38 cellular contexts compared by ENCODE assay signal in genomic region chr14:85102591-85102990, GRCh38.
"Had no signal": no experiment of that assay in that cellular context is flagged by ENCODE, and none has a peak within 500 bp of the region (broad histone marks: within the 10 kb centered on the region; RNA-seq: fewer than 3 reads in every experiment).

No MANE protein-coding gene starts in this region.

- ATAC-seq: activated CD4-positive, alpha-beta T cell treated with anti-CD3 and anti-CD28 coated beads for 36 hours; activated CD8-positive, alpha-beta memory T cell treated with anti-CD3 and anti-CD28 coated beads, Interleukin-2, amount 10 ng/mL, durations not matched to agents 7 days and 5 days; activated CD8-positive, alpha-beta T cell treated with anti-CD3 and anti-CD28 coated beads, Interleukin-2, amount 10 ng/mL, durations not matched to agents 7 days and 5 days; activated naive CD8-positive, alpha-beta T cell treated with anti-CD3 and anti-CD28 coated beads, Interleukin-2, amount 50 U/mL, for 24 hours had no signal

- FAIRE-seq: bronchial epithelial cell had no signal

- H3K27ac ChIP-seq: ascending aorta, cardiac muscle cell, WERI-Rb-1 had no signal

- DNase-seq: activated B cell treated with CpG ODN at 0.5 μM for 24 hours; activated CD4-positive, alpha-beta memory T cell treated with anti-CD3 and anti-CD28 coated beads, Interleukin-2, amount 10 ng/mL, durations not matched to agents 7 days and 5 days; activated CD4-positive, alpha-beta T cell treated with anti-CD3 and anti-CD28 coated beads for 1 hour; activated CD4-positive, alpha-beta T cell treated with anti-CD3 and anti-CD28 coated beads for 36 hours; activated CD4-positive, alpha-beta T cell treated with anti-CD3 and anti-CD28 coated beads for 48 hours; activated CD4-positive, alpha-beta T cell treated with anti-CD3 and anti-CD28 coated beads, Interleukin-2, amount 10 ng/mL, durations not matched to agents 7 days and 5 days; activated CD4-positive, alpha-beta T cell treated with anti-CD3 and anti-CD28 coated beads, Interleukin-2, amount 50 U/mL, for 48 hours; activated CD8-positive, alpha-beta memory T cell treated with anti-CD3 and anti-CD28 coated beads for 24 hours; activated CD8-positive, alpha-beta memory T cell treated with anti-CD3 and anti-CD28 coated beads, Interleukin-2, amount 10 ng/mL, durations not matched to agents 7 days and 5 days; activated CD8-positive, alpha-beta memory T cell treated with anti-CD3 and anti-CD28 coated beads, Interleukin-2, amount 50 U/mL, for 48 hours; activated CD8-positive, alpha-beta T cell treated with anti-CD3 and anti-CD28 coated beads, Interleukin-2, amount 10 ng/mL, durations not matched to agents 7 days and 5 days; activated effector memory CD4-positive, alpha-beta T cell treated with Interleukin-2 at 50 U/mL for 16 hours; activated gamma-delta T cell; activated naive CD4-positive, alpha-beta T cell treated with anti-CD3 and anti-CD28 coated beads, Interleukin-2, amount 10 ng/mL, durations not matched to agents 7 days and 5 days; activated naive CD4-positive, alpha-beta T cell treated with Interleukin-2 at 50 U/mL for 16 hours; activated naive CD8-positive, alpha-beta T cell treated with anti-CD3 and anti-CD28 coated beads, Interleukin-2, amount 10 ng/mL, durations not matched to agents 7 days and 5 days; activated naive CD8-positive, alpha-beta T cell treated with anti-CD3 and anti-CD28 coated beads, Interleukin-2, amount 50 U/mL, for 24 hours; activated T-cell treated with anti-CD3 and anti-CD28 coated beads, Interleukin-2, amount 50 U/mL, for 24 hours; activated T-cell treated with anti-CD3 and anti-CD28 coated beads, Interleukin-2, amount 50 U/mL, for 48 hours; amygdala; anterior cingulate cortex; caudate nucleus; cerebellar nuclear complex; SW 1271; T-helper 1 cell; T-helper 2 cell; T-helper 9 cell; WERI-Rb-1 had no signal

- H3K27me3 ChIP-seq: ascending aorta, cardiac muscle cell had no signal

- H3K4me1 Mint-ChIP-seq: activated B cell treated with CpG ODN at 0.5 μM for 24 hours; activated CD4-positive, alpha-beta memory T cell treated with anti-CD3 and anti-CD28 coated beads, Interleukin-2, amount 10 ng/mL, durations not matched to agents 7 days and 5 days; activated CD4-positive, alpha-beta T cell treated with anti-CD3 and anti-CD28 coated beads for 36 hours; activated CD4-positive, alpha-beta T cell treated with anti-CD3 and anti-CD28 coated beads, Interleukin-2, amount 10 ng/mL, durations not matched to agents 7 days and 5 days; activated CD8-positive, alpha-beta memory T cell treated with anti-CD3 and anti-CD28 coated beads, Interleukin-2, amount 10 ng/mL, durations not matched to agents 7 days and 5 days; activated naive CD4-positive, alpha-beta T cell treated with anti-CD3 and anti-CD28 coated beads, Interleukin-2, amount 10 ng/mL, durations not matched to agents 7 days and 5 days; activated naive CD4-positive, alpha-beta T cell treated with anti-CD3 and anti-CD28 coated beads, Interleukin-2, amount 50 U/mL, for 24 hours; activated naive CD8-positive, alpha-beta T cell treated with anti-CD3 and anti-CD28 coated beads, Interleukin-2, amount 10 ng/mL, durations not matched to agents 7 days and 5 days; activated naive CD8-positive, alpha-beta T cell treated with anti-CD3 and anti-CD28 coated beads, Interleukin-2, amount 50 U/mL, for 24 hours; brain; central memory CD8-positive, alpha-beta T cell had no signal

- H3K9me3 ChIP-seq: ascending aorta had no signal

- H3K36me3 Mint-ChIP-seq: activated CD8-positive, alpha-beta memory T cell treated with anti-CD3 and anti-CD28 coated beads, Interleukin-2, amount 10 ng/mL, durations not matched to agents 7 days and 5 days; activated naive CD4-positive, alpha-beta T cell treated with anti-CD3 and anti-CD28 coated beads, Interleukin-2, amount 10 ng/mL, durations not matched to agents 7 days and 5 days; activated naive CD4-positive, alpha-beta T cell treated with anti-CD3 and anti-CD28 coated beads, Interleukin-2, amount 50 U/mL, for 24 hours; activated naive CD8-positive, alpha-beta T cell; activated naive CD8-positive, alpha-beta T cell treated with anti-CD3 and anti-CD28 coated beads, Interleukin-2, amount 10 ng/mL, durations not matched to agents 7 days and 5 days; brain had no signal

- H3K9me3 Mint-ChIP-seq: activated B cell treated with CpG ODN at 0.5 μM for 24 hours; activated naive CD4-positive, alpha-beta T cell treated with anti-CD3 and anti-CD28 coated beads, Interleukin-2, amount 50 U/mL, for 24 hours had no signal

- H3K27ac Mint-ChIP-seq: activated B cell treated with CpG ODN at 0.5 μM for 24 hours; activated CD4-positive, alpha-beta memory T cell treated with anti-CD3 and anti-CD28 coated beads, Interleukin-2, amount 10 ng/mL, durations not matched to agents 7 days and 5 days; activated CD4-positive, alpha-beta T cell treated with anti-CD3 and anti-CD28 coated beads for 36 hours; activated CD4-positive, alpha-beta T cell treated with anti-CD3 and anti-CD28 coated beads, Interleukin-2, amount 10 ng/mL, durations not matched to agents 7 days and 5 days; activated CD8-positive, alpha-beta memory T cell treated with anti-CD3 and anti-CD28 coated beads, Interleukin-2, amount 10 ng/mL, durations not matched to agents 7 days and 5 days; activated CD8-positive, alpha-beta T cell treated with anti-CD3 and anti-CD28 coated beads, Interleukin-2, amount 10 ng/mL, durations not matched to agents 7 days and 5 days; activated naive CD4-positive, alpha-beta T cell treated with anti-CD3 and anti-CD28 coated beads, Interleukin-2, amount 10 ng/mL, durations not matched to agents 7 days and 5 days; activated naive CD4-positive, alpha-beta T cell treated with anti-CD3 and anti-CD28 coated beads, Interleukin-2, amount 50 U/mL, for 24 hours; activated naive CD8-positive, alpha-beta T cell; activated naive CD8-positive, alpha-beta T cell treated with anti-CD3 and anti-CD28 coated beads, Interleukin-2, amount 10 ng/mL, durations not matched to agents 7 days and 5 days; activated naive CD8-positive, alpha-beta T cell treated with anti-CD3 and anti-CD28 coated beads, Interleukin-2, amount 50 U/mL, for 24 hours; activated T-cell treated with anti-CD3 and anti-CD28 coated beads, Interleukin-2, amount 50 U/mL, for 24 hours; activated T-helper 2 cell treated with anti-CD3 and anti-CD28 coated beads, Interferon-gamma antibody, Interleukin-2, Interleukin-4, amounts not matched to agents 10 μg/mL and 5 μg/mL and 100 μg/mL, durations not matched to agents 14 hours and 24 hours and 36 hours; brain; T-helper 1 cell treated with Interleukin-12 subunit alpha and Interleukin-12 subunit beta and Interleukin-4 antibody, amounts not matched to agents 30 μg/mL and 1 μg/mL, for 36 hours; T-helper 2 cell treated with Interferon-gamma antibody and Interleukin-4, amounts not matched to agents 5 μg/mL and 100 μg/mL, for 36 hours had no signal

- H3K4me3 Mint-ChIP-seq: activated B cell treated with CpG ODN at 0.5 μM for 24 hours; activated CD4-positive, alpha-beta memory T cell treated with anti-CD3 and anti-CD28 coated beads, Interleukin-2, amount 10 ng/mL, durations not matched to agents 7 days and 5 days; activated CD4-positive, alpha-beta T cell treated with anti-CD3 and anti-CD28 coated beads for 36 hours; activated CD4-positive, alpha-beta T cell treated with anti-CD3 and anti-CD28 coated beads, Interleukin-2, amount 10 ng/mL, durations not matched to agents 7 days and 5 days; activated CD8-positive, alpha-beta memory T cell treated with anti-CD3 and anti-CD28 coated beads, Interleukin-2, amount 10 ng/mL, durations not matched to agents 7 days and 5 days; activated CD8-positive, alpha-beta T cell treated with anti-CD3 and anti-CD28 coated beads, Interleukin-2, amount 10 ng/mL, durations not matched to agents 7 days and 5 days; activated naive CD4-positive, alpha-beta T cell treated with anti-CD3 and anti-CD28 coated beads, Interleukin-2, amount 10 ng/mL, durations not matched to agents 7 days and 5 days; activated naive CD4-positive, alpha-beta T cell treated with anti-CD3 and anti-CD28 coated beads, Interleukin-2, amount 50 U/mL, for 24 hours; activated naive CD8-positive, alpha-beta T cell; activated naive CD8-positive, alpha-beta T cell treated with anti-CD3 and anti-CD28 coated beads, Interleukin-2, amount 10 ng/mL, durations not matched to agents 7 days and 5 days; activated naive CD8-positive, alpha-beta T cell treated with anti-CD3 and anti-CD28 coated beads, Interleukin-2, amount 50 U/mL, for 24 hours; activated T-cell treated with anti-CD3 and anti-CD28 coated beads, Interleukin-2, amount 50 U/mL, for 24 hours; brain; central memory CD8-positive, alpha-beta T cell; T-helper 1 cell treated with Interleukin-12 subunit alpha and Interleukin-12 subunit beta and Interleukin-4 antibody, amounts not matched to agents 30 μg/mL and 1 μg/mL, for 36 hours; T-helper 2 cell treated with Interferon-gamma antibody and Interleukin-4, amounts not matched to agents 5 μg/mL and 100 μg/mL, for 36 hours had no signal

- H3K27me3 Mint-ChIP-seq: activated B cell treated with CpG ODN at 0.5 μM for 24 hours; activated CD4-positive, alpha-beta memory T cell treated with anti-CD3 and anti-CD28 coated beads, Interleukin-2, amount 10 ng/mL, durations not matched to agents 7 days and 5 days; activated CD4-positive, alpha-beta T cell treated with anti-CD3 and anti-CD28 coated beads for 36 hours; activated CD4-positive, alpha-beta T cell treated with anti-CD3 and anti-CD28 coated beads, Interleukin-2, amount 10 ng/mL, durations not matched to agents 7 days and 5 days; activated CD8-positive, alpha-beta memory T cell treated with anti-CD3 and anti-CD28 coated beads, Interleukin-2, amount 10 ng/mL, durations not matched to agents 7 days and 5 days; activated naive CD4-positive, alpha-beta T cell treated with anti-CD3 and anti-CD28 coated beads, Interleukin-2, amount 10 ng/mL, durations not matched to agents 7 days and 5 days; activated naive CD4-positive, alpha-beta T cell treated with anti-CD3 and anti-CD28 coated beads, Interleukin-2, amount 50 U/mL, for 24 hours; activated naive CD8-positive, alpha-beta T cell; activated naive CD8-positive, alpha-beta T cell treated with anti-CD3 and anti-CD28 coated beads, Interleukin-2, amount 10 ng/mL, durations not matched to agents 7 days and 5 days; activated naive CD8-positive, alpha-beta T cell treated with anti-CD3 and anti-CD28 coated beads, Interleukin-2, amount 50 U/mL, for 24 hours; activated T-cell treated with anti-CD3 and anti-CD28 coated beads, Interleukin-2, amount 50 U/mL, for 24 hours; central memory CD8-positive, alpha-beta T cell had no signal

- H3K36me3 ChIP-seq: ascending aorta, cardiac muscle cell, WERI-Rb-1 had no signal

- H3K4me3 ChIP-seq: ascending aorta, cardiac muscle cell had no signal

- H3K4me1 ChIP-seq: ascending aorta had no signal
